Comparison of ENCODE assay signal across 8 cellular contexts in the genomic region with DNA sequence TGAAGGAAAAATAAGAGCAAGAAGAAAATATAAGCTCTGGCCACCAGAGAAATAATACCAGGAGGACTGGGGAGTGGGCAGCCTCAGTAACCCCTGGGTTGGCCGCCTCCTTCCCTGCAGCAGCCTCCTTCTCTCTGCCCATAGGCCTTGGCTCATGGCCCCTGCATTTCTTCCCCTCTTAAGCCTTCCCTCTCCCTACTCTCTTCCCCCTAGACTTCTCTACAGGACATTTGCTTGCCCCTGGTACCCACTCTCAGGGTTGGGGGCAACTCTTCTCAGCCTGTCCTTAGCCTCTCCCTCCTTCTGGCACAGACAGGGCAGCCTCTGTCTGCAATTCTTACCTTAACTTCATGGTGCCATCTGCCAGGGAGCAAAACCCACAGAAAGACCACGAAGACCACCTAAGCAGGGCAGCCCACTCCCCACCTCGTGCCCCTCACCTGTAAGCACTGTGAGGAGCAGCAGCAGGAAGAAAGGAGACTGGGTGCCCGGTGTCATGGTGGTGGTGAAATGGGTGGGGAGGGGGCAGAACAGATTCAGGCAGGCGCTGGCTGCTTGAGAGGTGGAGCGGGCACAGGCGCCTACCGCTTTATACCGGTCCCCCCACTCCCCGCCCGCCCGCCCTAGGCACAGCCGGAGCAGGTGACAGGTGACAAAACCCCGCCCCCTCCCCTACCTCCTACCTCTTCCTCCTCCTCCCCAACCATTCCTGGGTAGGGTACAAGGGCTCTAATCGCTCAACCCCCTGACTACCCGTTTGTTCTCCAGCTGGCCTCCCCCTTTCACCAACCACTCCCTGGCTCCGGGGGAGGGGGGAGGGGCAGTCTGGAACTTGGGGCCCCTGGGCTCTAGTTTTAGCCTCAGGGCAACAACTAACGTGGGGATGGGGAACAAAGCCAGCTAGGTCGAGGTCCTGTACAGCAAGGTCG. TPM values are rescaled to one million over a fixed set of nuclear protein-coding genes. Genes with fewer than 3 reads are reported as not detected.
A peak's percentile ranks its signal among the peaks of the same experiment; 100 is the strongest.
DNase-seq lines count a peak whose midpoint lies in the region; ATAC-seq, FAIRE-seq and TF ChIP-seq lines count a peak whose summit lies in the region.

No MANE protein-coding gene starts in this region.

- peak overlapping the region; percentile 23 to 95 (median 81) for H3K27ac ChIP-seq in heart left ventricle

- H3K4me1 ChIP-seq in Caco-2 (peaks cover 4% of the 10 kb centered on the region; the same call in 1 of the 2 replicates), heart left ventricle (peaks cover 0 to 33% (median 24%) of the 10 kb centered on the region in 12 donors)

- H3K9me3 ChIP-seq in Caco-2 (no peaks in the 10 kb centered on the region), heart left ventricle (no peaks in the 10 kb centered on the region)

- H3K36me3 Mint-ChIP-seq in Caco-2 (ENCODE audit: insufficient read depth, unreplicated experiment), result peaks cover 30% of the 10 kb centered on the region
- no peaks in the 10 kb centered on the region for H3K36me3 Mint-ChIP-seq in activated CD8-positive, alpha-beta T cell treated with anti-CD3 and anti-CD28 coated beads, Interleukin-2, amount 10 ng/mL, durations not matched to agents 7 days and 5 days (ENCODE audit: low read depth)

- no TSS peak for BruUV-seq in Caco-2 (replicated peaks; lab: Mats Ljungman, UMichigan)

- CTCF ChIA-PET in Caco-2 (lab: Charles Lee), result interaction anchor here (0.5 to 4.9 kb wide), 20 partner anchors 11 to 551 kb away, joined by 3 to 77 read pairs (median 6); a partner anchor contains a TSS
- CTCF ChIA-PET in activated CD8-positive, alpha-beta T cell treated with anti-CD3 and anti-CD28 coated beads, Interleukin-2, amount 10 ng/mL, durations not matched to agents 7 days and 5 days (lab: Charles Lee), result interaction anchor here (1.0 to 4.4 kb wide), 18 partner anchors 8 to 130 kb away, joined by 3 to 161 read pairs (median 7); a partner anchor contains a TSS

- no peaks in the 10 kb centered on the region for H3K27me3 Mint-ChIP-seq in Caco-2 (ENCODE audit: insufficient read depth, unreplicated experiment)
- no peaks in the 10 kb centered on the region for H3K27me3 Mint-ChIP-seq in activated CD8-positive, alpha-beta T cell treated with anti-CD3 and anti-CD28 coated beads, Interleukin-2, amount 10 ng/mL, durations not matched to agents 7 days and 5 days (ENCODE audit: low read depth)

- no peaks in the 10 kb centered on the region for H3K9me3 Mint-ChIP-seq in Caco-2 (ENCODE audit: unreplicated experiment)
- no peaks in the 10 kb centered on the region for H3K9me3 Mint-ChIP-seq in activated CD8-positive, alpha-beta T cell treated with anti-CD3 and anti-CD28 coated beads, Interleukin-2, amount 10 ng/mL, durations not matched to agents 7 days and 5 days (ENCODE audit: insufficient read depth)

- POLR2A ChIA-PET in Caco-2 (lab: Charles Lee), result interaction anchor here (0.6 to 2.2 kb wide), 4 partner anchors 17 to 68 kb away, joined by 3 to 15 read pairs (median 10); a partner anchor contains a TSS
- POLR2A ChIA-PET in activated CD8-positive, alpha-beta T cell treated with anti-CD3 and anti-CD28 coated beads, Interleukin-2, amount 10 ng/mL, durations not matched to agents 7 days and 5 days (lab: Charles Lee), result interaction anchor here (0.6 to 3.8 kb wide), 10 partner anchors 7 to 666 kb away, joined by 3 to 68 read pairs (median 4); a partner anchor contains a TSS

- H3K4me3 Mint-ChIP-seq in Caco-2 (ENCODE audit: unreplicated experiment), result peak overlapping the region; percentile 98
- H3K4me3 Mint-ChIP-seq in activated CD8-positive, alpha-beta T cell treated with anti-CD3 and anti-CD28 coated beads, Interleukin-2, amount 10 ng/mL, durations not matched to agents 7 days and 5 days, result peak overlapping the region; percentile 84

- DNase-seq in Caco-2 (peak; percentile 23 to 53), NCI-H128 (lab: John Stamatoyannopoulos, UW; ENCODE audit: unreplicated experiment) (peak; percentile 59), heart left ventricle (peak in 2 of 5 donors; percentile 7 to 26), retinal pigment epithelial cell (ENCODE audit: low read depth) (no peak), germinal center (ENCODE audit: low spot score) (no peak), RCC 7860 (ENCODE audit: low spot score) (no peak)
- DNase-seq in activated CD8-positive, alpha-beta T cell treated with anti-CD3 and anti-CD28 coated beads, Interleukin-2, amount 10 ng/mL, durations not matched to agents 7 days and 5 days, result peak; percentile 49

- no peaks in the 10 kb centered on the region for H3K27me3 ChIP-seq in Caco-2 (replicated peaks; ENCODE audit: control insufficient read depth, insufficient read depth, low read length)
- H3K27me3 ChIP-seq in heart left ventricle, result no peaks in the 10 kb centered on the region

- no peak for TF ChIP-seq POLR2A in heart left ventricle (IDR thresholded peaks at IDR 0.05)

- H3K4me3 ChIP-seq in Caco-2 (ENCODE audit: low read depth, low read length), result peak overlapping the region; percentile 81
- peak overlapping the region in 10 of 12 donors; percentile 28 to 70 (median 60) for H3K4me3 ChIP-seq in heart left ventricle
- peak overlapping the region; percentile 72 for H3K4me3 ChIP-seq in retinal pigment epithelial cell (ENCODE audit: low read length)

- whole genome bisulfite sequencing in heart left ventricle, 4 donors, result 51 to 57% (median 55%) methylated on average over 13 to 20 of the region's 20 CpGs

- no peak for ATAC-seq in activated CD8-positive, alpha-beta T cell treated with anti-CD3 and anti-CD28 coated beads, Interleukin-2, amount 10 ng/mL, durations not matched to agents 7 days and 5 days
- peak in 3 of 4 donors; percentile 0 to 2 (median 1) for ATAC-seq in heart left ventricle
- no peak for ATAC-seq in HG03039 (IDR thresholded peaks at IDR 0.05; ENCODE audit: unreplicated experiment)

- H3K27ac Mint-ChIP-seq in Caco-2 (ENCODE audit: unreplicated experiment), result peak overlapping the region; percentile 98
- H3K27ac Mint-ChIP-seq in activated CD8-positive, alpha-beta T cell treated with anti-CD3 and anti-CD28 coated beads, Interleukin-2, amount 10 ng/mL, durations not matched to agents 7 days and 5 days, result peak overlapping the region; percentile 98

- H3K36me3 ChIP-seq in Caco-2 (ENCODE audit: control insufficient read depth, insufficient read depth, low read length), result no peaks in the 10 kb centered on the region
- H3K36me3 ChIP-seq in heart left ventricle, result peaks cover 0 to 9% (median 0%) of the 10 kb centered on the region in 9 donors

- peaks cover 15% of the 10 kb centered on the region for H3K4me1 Mint-ChIP-seq in Caco-2 (ENCODE audit: low read depth, unreplicated experiment)
- H3K4me1 Mint-ChIP-seq in activated CD8-positive, alpha-beta T cell treated with anti-CD3 and anti-CD28 coated beads, Interleukin-2, amount 10 ng/mL, durations not matched to agents 7 days and 5 days (ENCODE audit: low read depth), result peaks cover 47% of the 10 kb centered on the region

- TF ChIP-seq CTCF in Caco-2 (IDR thresholded peaks at IDR 0.05; ENCODE audit: insufficient read depth in 1 of 2, low read depth in 1 of 2, low read length in 1 of 2, severe bottlenecking in 1 of 2, unreplicated experiment in 1 of 2), result no peak
- no peak for TF ChIP-seq CTCF in heart left ventricle (IDR thresholded peaks at IDR 0.05)
- no peak for TF ChIP-seq CTCF in retinal pigment epithelial cell (conservative IDR thresholded peaks at IDR 0.05; ENCODE audit: low read depth, low read length)

- intact Hi-C loops in Caco-2 (cut with micrococcal nuclease; ENCODE audit: unreplicated experiment) (loop anchor here (2.0 to 5.0 kb wide), 3 partner anchors 16 to 50 kb away; a partner anchor contains a TSS), heart left ventricle (cut with DNase I) (loop anchor here in 1 of 10 donors (2.0 kb wide), 1 partner anchor 18 kb away; no protein-coding TSS in a partner anchor)

- no peak for FAIRE-seq in RCC 7860 (lab: Jason Lieb, UNC)

RNA-seq across cellular contexts. Expression of a gene that starts 15.1 kb away (rescaled TPM):
- 6.2 and 7.4 TPM in 2 replicates for total RNA-seq in Caco-2 (2022)
- 10 to 100 TPM; 13.4 to 15.0 TPM for total RNA-seq in activated CD8-positive, alpha-beta T cell treated with anti-CD3 and anti-CD28 coated beads, Interleukin-2, amount 10 ng/mL, durations not matched to agents 7 days and 5 days
- 10 to 100 TPM in 2 of 9 donors, 1 to 10 TPM in 7; 3.0 to 22.2 (median 5.5) TPM for total RNA-seq in heart left ventricle
- 1 to 10 TPM; 2.7 to 6.8 TPM for polyA plus RNA-seq in heart left ventricle

RNA-seq across cellular contexts. Expression of a gene that starts 15.9 kb away (rescaled TPM):
- total RNA-seq in Caco-2 (2022) (64.9 and 65.3 TPM in 2 replicates), heart left ventricle (10 to 100 TPM; 14.1 to 32.2 (median 19.3) TPM)
- total RNA-seq in activated CD8-positive, alpha-beta T cell treated with anti-CD3 and anti-CD28 coated beads, Interleukin-2, amount 10 ng/mL, durations not matched to agents 7 days and 5 days, result 10 to 100 TPM; 43.0 to 46.3 TPM
- 10 to 100 TPM; 28.1 to 37.1 TPM for polyA plus RNA-seq in heart left ventricle

RNA-seq across cellular contexts. Expression of a gene that starts 19.0 kb away (rescaled TPM):
- total RNA-seq in Caco-2 (2022), result 0.11 TPM in 1 of 2 replicates, not detected in the other
- total RNA-seq in activated CD8-positive, alpha-beta T cell treated with anti-CD3 and anti-CD28 coated beads, Interleukin-2, amount 10 ng/mL, durations not matched to agents 7 days and 5 days, result 10 to 100 TPM; 14.6 TPM
- total RNA-seq in heart left ventricle, result under 1 TPM in 5 of 9 donors, not detected in 4; 0.08 to 0.41 (median 0.12) TPM
- under 1 TPM in 1 of 2 donors, not detected in 1; 0.04 TPM for polyA plus RNA-seq in heart left ventricle

RNA-seq across cellular contexts. Expression of a gene that starts 19.5 kb away (rescaled TPM):
- total RNA-seq in Caco-2 (2022) (215 and 219 TPM in 2 replicates), heart left ventricle (100 to 1,000 TPM; 106 to 199 (median 123) TPM)
- total RNA-seq in activated CD8-positive, alpha-beta T cell treated with anti-CD3 and anti-CD28 coated beads, Interleukin-2, amount 10 ng/mL, durations not matched to agents 7 days and 5 days, result 100 to 1,000 TPM; 170 to 190 TPM
- 100 to 1,000 TPM; 220 to 283 TPM for polyA plus RNA-seq in heart left ventricle

RNA-seq across cellular contexts. Expression of a gene that starts 52.3 kb away (rescaled TPM):
- 27.8 and 30.7 TPM in 2 replicates for total RNA-seq in Caco-2 (2022)
- 10 to 100 TPM; 53.2 to 57.7 TPM for total RNA-seq in activated CD8-positive, alpha-beta T cell treated with anti-CD3 and anti-CD28 coated beads, Interleukin-2, amount 10 ng/mL, durations not matched to agents 7 days and 5 days
- total RNA-seq in heart left ventricle, result 10 to 100 TPM; 46.1 to 70.7 (median 54.4) TPM
- polyA plus RNA-seq in heart left ventricle, result 100 to 1,000 TPM in 1 of 2 donors, 10 to 100 TPM in 1; 75.4 to 216 TPM

Comparison
In these comparisons a context has a peak if more than half of its experiments do, and no peak if none do; other contexts are left out.
1. DNase-seq: peak in Caco-2 (2 of 2), NCI-H128 (single experiment) and activated CD8-positive, alpha-beta T cell treated with anti-CD3 and anti-CD28 coated beads, Interleukin-2, amount 10 ng/mL, durations not matched to agents 7 days and 5 days (single experiment); none in retinal pigment epithelial cell (single experiment), germinal center (single experiment) and RCC 7860 (single experiment).
2. ATAC-seq: peak in heart left ventricle (3 of 4); none in activated CD8-positive, alpha-beta T cell treated with anti-CD3 and anti-CD28 coated beads, Interleukin-2, amount 10 ng/mL, durations not matched to agents 7 days and 5 days (single experiment) and HG03039 (single experiment).
3. RNA of a gene that starts 19.0 kb away (total RNA-seq): 14.6 TPM in activated CD8-positive, alpha-beta T cell treated with anti-CD3 and anti-CD28 coated beads, Interleukin-2, amount 10 ng/mL, durations not matched to agents 7 days and 5 days; 0.11 TPM in Caco-2 and 0.08 to 0.41 TPM in heart left ventricle; every median in the first group is over 10 times any median in the second.
4. Peak in every context shown above with its lines, with median percentiles within 50 percentile points of each other: H3K4me3 ChIP-seq.